ENCODE assay signal across 1 cellular context in the genomic region with DNA sequence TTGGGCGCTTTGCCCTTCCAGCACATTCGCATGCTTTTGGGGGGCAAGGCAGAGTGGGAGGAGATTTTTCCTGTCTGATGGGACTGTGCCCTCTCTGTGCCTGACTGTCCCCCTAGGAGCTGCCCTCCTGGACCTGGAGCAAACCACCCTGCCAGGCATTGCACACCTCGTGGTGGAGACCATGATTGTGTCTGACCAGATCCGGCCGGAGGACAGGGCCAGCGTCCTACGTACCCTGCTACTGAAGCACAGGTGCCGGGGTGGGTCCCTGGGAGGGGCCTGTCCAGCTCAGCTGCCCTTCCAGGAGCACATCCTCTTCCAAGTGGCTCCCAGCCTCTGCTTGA.
TF ChIP-seq lines count a peak whose summit lies in the region.

No MANE protein-coding gene starts in this region.

TF ChIP-seq in HepG2, 621 proteins besides CTCF, POLR2A, EP300 and RAD21:
- TF ChIP-seq, protein P1, sequence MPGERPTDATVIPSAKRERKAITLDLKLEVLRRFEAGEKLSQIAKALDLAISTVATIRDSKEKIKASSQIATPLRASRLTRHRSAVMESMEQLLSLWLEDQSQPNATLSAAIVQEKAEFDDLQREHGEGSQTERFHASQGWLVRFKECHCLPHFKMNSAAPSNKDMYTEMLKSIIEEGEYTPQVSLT (CRISPR knock-in tag; IDR thresholded peaks at IDR 0.05; ENCODE audit: borderline replicate concordance, low read depth): no peak
- TF ChIP-seq ZFP41 (CRISPR knock-in tag; IDR thresholded peaks at IDR 0.05; ENCODE audit: borderline replicate concordance) (no peak), NR1H2 (CRISPR knock-in tag; IDR thresholded peaks at IDR 0.05; ENCODE audit: borderline replicate concordance, low read depth) (no peak), SMAD1 (CRISPR knock-in tag; IDR thresholded peaks at IDR 0.05; ENCODE audit: borderline replicate concordance, low read depth) (no peak), ZNF501 (CRISPR knock-in tag; IDR thresholded peaks at IDR 0.05) (no peak), ARNT (IDR thresholded peaks at IDR 0.05) (no peak), BCL3 (CRISPR knock-in tag; IDR thresholded peaks at IDR 0.05) (no peak), ZNF205 (CRISPR knock-in tag; IDR thresholded peaks at IDR 0.05) (no peak), YEATS2 (CRISPR knock-in tag; IDR thresholded peaks at IDR 0.05; ENCODE audit: borderline replicate concordance) (no peak)
